In genomic region chr12:78414071-78414470, GRCh38 we compare ENCODE assay signal across 11 cellular contexts.
"Had no signal": no experiment of that assay in that cellular context is flagged by ENCODE, and none has a peak within 500 bp of the region (broad histone marks: within the 10 kb centered on the region; RNA-seq: fewer than 3 reads in every experiment).

No MANE protein-coding gene starts in this region.

- H3K27ac ChIP-seq: GM23248 had no signal

- DNase-seq: GM23248, GOT3, H7, H9, HCEC 1CT, HFFc6 had no signal

- FAIRE-seq: H1, H54 had no signal

- H3K4me2 ChIP-seq: GM23338 had no signal

- H3K36me3 ChIP-seq: HAP-1 had no signal

- H3K9me3 ChIP-seq: HAP-1 had no signal

- H3K9ac ChIP-seq: GM23248 had no signal

- ATAC-seq: GM23338, HCT116 had no signal

- H2AFZ ChIP-seq: GM23248, GM23338 had no signal

- H3K4me3 ChIP-seq: GM23248, GM23338, HAP-1 had no signal
